8 cellular contexts compared by ENCODE assay signal in genomic region chr19:38417544-38418506, GRCh38. TPM values are rescaled to one million over a fixed set of nuclear protein-coding genes. Genes with fewer than 3 reads are reported as not detected.
DNase-seq lines count a peak whose midpoint lies in the region; TF ChIP-seq lines count a peak whose summit lies in the region.

No MANE protein-coding gene starts in this region.

- H3K4me1 Mint-ChIP-seq in activated T-cell treated with anti-CD3 and anti-CD28 coated beads, Interleukin-2, amount 50 U/mL, for 24 hours (ENCODE audit: low read depth), result peaks cover 24% of the 10 kb centered on the region

- H3K27ac ChIP-seq in rectal smooth muscle tissue (ENCODE audit: low read depth, low read length), result no peak overlapping the region

- H3K4me3 ChIP-seq in GM12875 (ENCODE audit: low read depth, low read length), result peak overlapping the region; percentile 12
- peak overlapping the region; percentile 48 for H3K4me3 ChIP-seq in rectal smooth muscle tissue (ENCODE audit: low read length)

- peak; percentile 28 for DNase-seq in NCI-H526 treated with DMSO at 0.1 percent for 48 hours (lab: John Stamatoyannopoulos, UW)
- peak; percentile 75 for DNase-seq in activated T-cell treated with anti-CD3 and anti-CD28 coated beads, Interleukin-2, amount 50 U/mL, for 24 hours
- peak; percentile 94 for DNase-seq in cardiac septum (ENCODE audit: low spot score)
- no peak for DNase-seq in glomerular visceral epithelial cell (ENCODE audit: extremely low spot score)
- no peak for DNase-seq in GOT3 (lab: John Stamatoyannopoulos, UW)
- DNase-seq in cerebellar cortex (ENCODE audit: low spot score), result no peak

- peak overlapping the region; percentile 80 for H3K27ac Mint-ChIP-seq in activated T-cell treated with anti-CD3 and anti-CD28 coated beads, Interleukin-2, amount 50 U/mL, for 24 hours

- H3K36me3 ChIP-seq in rectal smooth muscle tissue (ENCODE audit: control insufficient read depth, insufficient read depth, low read length), result no peaks in the 10 kb centered on the region

- H3K9me3 Mint-ChIP-seq in activated T-cell treated with anti-CD3 and anti-CD28 coated beads, Interleukin-2, amount 50 U/mL, for 24 hours, result no peaks in the 10 kb centered on the region

- H3K27me3 Mint-ChIP-seq in activated T-cell treated with anti-CD3 and anti-CD28 coated beads, Interleukin-2, amount 50 U/mL, for 24 hours, result no peaks in the 10 kb centered on the region

- H3K9ac ChIP-seq in rectal smooth muscle tissue (ENCODE audit: low read length), result no peak overlapping the region

- no peaks in the 10 kb centered on the region for H3K4me1 ChIP-seq in rectal smooth muscle tissue (ENCODE audit: control insufficient read depth, insufficient read depth, low read length)

- no peaks in the 10 kb centered on the region for H3K27me3 ChIP-seq in rectal smooth muscle tissue (ENCODE audit: control insufficient read depth, insufficient read depth, low read length)

- H3K36me3 Mint-ChIP-seq in activated T-cell treated with anti-CD3 and anti-CD28 coated beads, Interleukin-2, amount 50 U/mL, for 24 hours (ENCODE audit: low read depth), result no peaks in the 10 kb centered on the region

- peak overlapping the region; percentile 72 for H3K4me3 Mint-ChIP-seq in activated T-cell treated with anti-CD3 and anti-CD28 coated beads, Interleukin-2, amount 50 U/mL, for 24 hours

- intact Hi-C loops in cardiac septum (cut with DNase I), result no loop called here

- TF ChIP-seq CTCF in GM12875 (IDR thresholded peaks at IDR 0.05; ENCODE audit: borderline replicate concordance, insufficient read depth, low read depth, low read length), result 0 out of 2 replicates have a peak, but pooled peaks have one; percentile 4

RNA-seq across cellular contexts. Expression of gene RASGRP4, which starts 8.2 kb away (rescaled TPM):
- 1.5 TPM for total RNA-seq in cardiac septum

RNA-seq across cellular contexts. Expression of gene FAM98C, which starts 14.9 kb away (rescaled TPM):
- 14.2 TPM for total RNA-seq in cardiac septum

RNA-seq across cellular contexts. Expression of gene RYR1, which starts 15.7 kb away (rescaled TPM):
- total RNA-seq in cardiac septum, result 1.3 TPM

RNA-seq across cellular contexts. Expression of gene SPRED3, which starts 29.3 kb away (rescaled TPM):
- total RNA-seq in cardiac septum, result 2.2 TPM

RNA-seq across cellular contexts. Expression of gene GGN, which starts 30.0 kb away (rescaled TPM):
- total RNA-seq in cardiac septum, result 0.40 TPM

Comparison
In these comparisons a context has a peak if more than half of its experiments do, and no peak if none do; other contexts are left out.
1. DNase-seq: peak in NCI-H526 treated with DMSO at 0.1 percent for 48 hours (single experiment), activated T-cell treated with anti-CD3 and anti-CD28 coated beads, Interleukin-2, amount 50 U/mL, for 24 hours (single experiment) and cardiac septum (single experiment); none in glomerular visceral epithelial cell (single experiment), GOT3 (single experiment) and cerebellar cortex (single experiment).